ENCODE assay signal across 8 cellular contexts in genomic region chr4:153127773-153128494, GRCh38.
DNase-seq lines count a peak whose midpoint lies in the region; ATAC-seq, FAIRE-seq and TF ChIP-seq lines count a peak whose summit lies in the region.

No MANE protein-coding gene starts in this region.

- TF ChIP-seq RAD21 in HCT116 (IDR thresholded peaks at IDR 0.05; ENCODE audit: low read depth) = peak; percentile 94

- no peak overlapping the region for H3K9ac ChIP-seq in HCT116 (ENCODE audit: low read length)
- H3K9ac ChIP-seq in SU-DHL-6 (ENCODE audit: low read length) = no peak overlapping the region

- peak; percentile 87 for ATAC-seq in HCT116

- TF ChIP-seq CTCF in HCT116 (IDR thresholded peaks at IDR 0.05 in 2 of 3, conservative IDR thresholded peaks at IDR 0.05 in 1 of 3; ENCODE audit: borderline replicate concordance in 1 of 3, insufficient read depth in 1 of 3, low read depth in 2 of 3, low read length in 2 of 3) (peak; percentile 68 to 91 (median 87)), SU-DHL-6 (IDR thresholded peaks at IDR 0.05; ENCODE audit: insufficient read depth, low read length, poor library complexity, severe bottlenecking) (peak; percentile 76), progenitor cell of endocrine pancreas (IDR thresholded peaks at IDR 0.05; ENCODE audit: unreplicated experiment) (peak; percentile 88)

- BruUV-seq in HCT116 (replicated peaks; lab: Mats Ljungman, UMichigan) = no TSS peak

- POLR2A ChIA-PET in HCT116 (lab: Charles Lee) = interaction anchor here (0.7 to 1.2 kb wide), 2 partner anchors 44 to 1286 kb away, joined by 3 to 4 read pairs; no protein-coding TSS in a partner anchor

- H3K9me2 ChIP-seq in HCT116 (ENCODE audit: insufficient read depth) = no peaks in the 10 kb centered on the region
- no peaks in the 10 kb centered on the region for H3K9me2 ChIP-seq in SU-DHL-6 (replicated peaks; ENCODE audit: insufficient read depth, low read length)

- H3K27ac ChIP-seq in HCT116 (ENCODE audit: low read depth, low read length) (no peak overlapping the region), SU-DHL-6 (ENCODE audit: low read depth, low read length) (no peak overlapping the region)

- peaks cover 11% of the 10 kb centered on the region for H3K4me1 Mint-ChIP-seq in progenitor cell of endocrine pancreas (ENCODE audit: low read depth)

- H3F3A ChIP-seq in SU-DHL-6 (ENCODE audit: insufficient read depth) = no peaks in the 10 kb centered on the region

- H3K27ac Mint-ChIP-seq in progenitor cell of endocrine pancreas = peak overlapping the region; percentile 94

- H4K20me1 ChIP-seq in HCT116 (ENCODE audit: insufficient read depth) (no peaks in the 10 kb centered on the region), SU-DHL-6 (ENCODE audit: low read depth, low read length) (no peaks in the 10 kb centered on the region)

- H3K79me2 ChIP-seq in HCT116 (ENCODE audit: insufficient read depth, low read length) (no peaks in the 10 kb centered on the region), SU-DHL-6 (ENCODE audit: insufficient read depth, low read length) (no peaks in the 10 kb centered on the region)

- H3K27me3 Mint-ChIP-seq in progenitor cell of endocrine pancreas = no peaks in the 10 kb centered on the region

- H3K4me3 ChIP-seq in HCT116 (replicated peaks in 1 of 2; ENCODE audit: low read depth in 1 of 2, low read length in 2 of 2) = no peak overlapping the region
- no peak overlapping the region for H3K4me3 ChIP-seq in SU-DHL-6 (ENCODE audit: insufficient read depth, low read length, poor library complexity, severe bottlenecking)

- H3K4me2 ChIP-seq in HCT116 (ENCODE audit: low read length) (peak overlapping the region; percentile 53), SU-DHL-6 (ENCODE audit: low read depth, low read length, poor library complexity, severe bottlenecking) (no peak overlapping the region)

- H3K9me3 Mint-ChIP-seq in progenitor cell of endocrine pancreas (ENCODE audit: low read depth) = no peaks in the 10 kb centered on the region

- H3K36me3 Mint-ChIP-seq in progenitor cell of endocrine pancreas (ENCODE audit: insufficient read depth) = no peaks in the 10 kb centered on the region

- no peak for TF ChIP-seq POLR2A in HCT116 (IDR thresholded peaks at IDR 0.05; ENCODE audit: borderline replicate concordance, extremely low read depth, insufficient read depth, insufficient read length)

- peaks cover 0 to 5% of the 10 kb centered on the region in 2 experiments; a peak in 1 of 4 replicates for H3K4me1 ChIP-seq in HCT116 (ENCODE audit: control insufficient read depth in 1 of 2, insufficient read depth in 2 of 2, low read length in 2 of 2)

- DNase-seq in DMS114 treated with DMSO at 0.1 percent for 48 hours (lab: John Stamatoyannopoulos, UW; ENCODE audit: unreplicated experiment) (peak; percentile 55), HCT116 (ENCODE audit: low read depth, low spot score) (peak; percentile 73), NCI-H128 (lab: John Stamatoyannopoulos, UW; ENCODE audit: unreplicated experiment) (peak; percentile 60), cardiac septum (ENCODE audit: low spot score) (peak; percentile 92), progenitor cell of endocrine pancreas (ENCODE audit: low spot score, unreplicated experiment) (peak; percentile 81), urothelium cell line (ENCODE audit: low spot score) (peak; percentile 68)
- DNase-seq in activated naive CD8-positive, alpha-beta T cell treated with anti-CD3 and anti-CD28 coated beads, Interleukin-2, amount 50 U/mL, for 16 hours (ENCODE audit: low read depth, low spot score) = peak; percentile 74

- H3K36me3 ChIP-seq in HCT116 (ENCODE audit: control insufficient read depth in 1 of 2, insufficient read depth in 2 of 2, low read length in 2 of 2) = no peaks in the 10 kb centered on the region
- H3K36me3 ChIP-seq in SU-DHL-6 (ENCODE audit: low read length) = no peaks in the 10 kb centered on the region

- RAD21 ChIA-PET in HCT116 (lab: Charles Lee; ENCODE audit: low non-redundant PET in 1 of 2, low total read pairs in 2 of 2, uncharacterized antibody in 2 of 2, unreplicated experiment in 2 of 2) = interaction anchor here (0.5 to 2.3 kb wide), 6 partner anchors 11 to 972 kb away, joined by 3 to 11 read pairs (median 4); no protein-coding TSS in a partner anchor

- peak overlapping the region; percentile 68 for H3K4me3 Mint-ChIP-seq in progenitor cell of endocrine pancreas (ENCODE audit: low read depth)

- intact Hi-C loops in HCT116 (cut with micrococcal nuclease) (loop anchor here (1.0 to 5.0 kb wide), 3 partner anchors 45 to 282 kb away; partner anchors contain the start of gene FHDC1), cardiac septum (cut with DNase I) (loop anchor here (2.0 to 5.0 kb wide), 2 partner anchors 43 to 281 kb away; no protein-coding TSS in a partner anchor)

- H3K27me3 ChIP-seq in HCT116 (ENCODE audit: insufficient read depth, low read length) (no peaks in the 10 kb centered on the region), SU-DHL-6 (ENCODE audit: low read length) (no peaks in the 10 kb centered on the region)

- CTCF ChIA-PET in HCT116 (lab: Charles Lee) = interaction anchor here (0.6 to 4.2 kb wide), 18 partner anchors 9 to 627 kb away, joined by 3 to 56 read pairs (median 4); partner anchors contain the start of gene FHDC1

- H3K9me3 ChIP-seq in HCT116 (ENCODE audit: control insufficient read depth in 1 of 2, insufficient read depth in 1 of 2, low read depth in 1 of 2, low read length in 2 of 2) = no peaks in the 10 kb centered on the region
- H3K9me3 ChIP-seq in SU-DHL-6 (ENCODE audit: insufficient read depth, low read length) = no peaks in the 10 kb centered on the region

- H2AFZ ChIP-seq in HCT116 (ENCODE audit: low read depth, low read length, poor library complexity, severe bottlenecking) (peak overlapping the region; percentile 99), SU-DHL-6 (ENCODE audit: low read depth, low read length, severe bottlenecking) (no peak overlapping the region)

- no peak for FAIRE-seq in urothelium cell line (lab: Jason Lieb, UNC)

TF ChIP-seq in HCT116, 20 proteins besides CTCF, POLR2A, EP300 and RAD21:
- TF ChIP-seq JUND (IDR thresholded peaks at IDR 0.05) (no peak), YY1 (IDR thresholded peaks at IDR 0.05; ENCODE audit: extremely low read depth, insufficient replicate concordance, low read depth, low read length) (peak; percentile 68), TCF7L2 (IDR thresholded peaks at IDR 0.05; ENCODE audit: borderline replicate concordance, extremely low read depth, insufficient read depth, insufficient read length) (peak; percentile 74)
